8 cellular contexts compared by ENCODE assay signal in the genomic region with DNA sequence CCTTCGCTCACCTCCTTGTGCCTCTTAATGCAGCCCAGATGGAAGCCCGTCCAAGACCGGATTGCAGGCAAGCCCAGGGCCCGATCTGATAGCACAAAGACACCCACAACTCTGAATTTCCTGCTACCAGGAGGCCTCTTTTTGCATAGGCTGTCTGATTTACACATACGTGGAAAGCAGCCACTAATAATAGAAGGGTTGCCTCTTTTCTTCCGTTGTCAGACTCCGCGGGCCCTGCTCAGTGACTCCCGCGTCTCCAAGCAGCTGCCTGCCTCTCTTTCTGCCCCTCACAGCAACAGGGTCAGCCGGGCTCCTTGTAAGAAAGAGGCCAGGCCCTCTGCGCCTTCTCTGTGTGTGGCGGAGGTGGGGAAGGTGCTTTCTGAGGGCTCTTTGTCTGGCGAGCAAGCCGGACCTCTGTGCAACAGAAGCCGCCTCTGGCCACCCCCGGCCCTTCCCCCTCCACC. TPM values are rescaled to one million over a fixed set of nuclear protein-coding genes. Genes with fewer than 3 reads are reported as not detected.
DNase-seq lines count a peak whose midpoint lies in the region; ATAC-seq and TF ChIP-seq lines count a peak whose summit lies in the region.

No MANE protein-coding gene starts in this region.

- no peak overlapping the region for H2BK20ac ChIP-seq in H9 (ENCODE audit: low read depth, low read length, poor library complexity, severe bottlenecking)

- H2BK15ac ChIP-seq in H9 (ENCODE audit: low read depth, low read length) = no peak overlapping the region

- TF ChIP-seq CTCF in H9 (conservative IDR thresholded peaks at IDR 0.05) = no peak
- TF ChIP-seq CTCF in NB4 (IDR thresholded peaks at IDR 0.05; ENCODE audit: low read depth, low read length) = no peak
- TF ChIP-seq CTCF in HFFc6 (IDR thresholded peaks at IDR 0.05) = no peak

- no peak overlapping the region for H3K4me3 ChIP-seq in NB4 (ENCODE audit: low read depth, low read length)

- intact Hi-C loops in sciatic nerve (cut with DNase I) = no loop called here

- WGBS in H9 (ENCODE audit: extremely low coverage, insufficient read length, low lambda C conversion rate) = no CpG with 5 or more reads among the region's 17 CpGs

- H3T11ph ChIP-seq in H9 (ENCODE audit: low read length) = no peak overlapping the region

- no peak overlapping the region for H3K56ac ChIP-seq in H9 (ENCODE audit: insufficient read length, low read depth, low read length)

- no peak overlapping the region for H2BK12ac ChIP-seq in H9 (ENCODE audit: insufficient read length, low read depth, low read length)

- H3K4me1 Mint-ChIP-seq in H9 (peaks cover 57 to 58% of the 10 kb centered on the region in 2 experiments), HFFc6 (ENCODE audit: low read depth) (peaks cover 62% of the 10 kb centered on the region)

- no peaks in the 10 kb centered on the region for H3K9me3 ChIP-seq in H9 (ENCODE audit: control insufficient read depth, low read depth, low read length)

- no peaks in the 10 kb centered on the region for H3K36me3 Mint-ChIP-seq in H9 (ENCODE audit: insufficient read depth in 1 of 3, low read depth in 3 of 3)
- H3K36me3 Mint-ChIP-seq in HFFc6 (ENCODE audit: low read depth) = peaks cover 8% of the 10 kb centered on the region

- no peaks in the 10 kb centered on the region for H4K20me1 ChIP-seq in H9 (ENCODE audit: control insufficient read depth, insufficient read depth, insufficient read length)

- peak overlapping the region; percentile 49 for H3K14ac ChIP-seq in H9 (ENCODE audit: insufficient read depth, low read length)

- H2AFZ ChIP-seq in H9 (ENCODE audit: low read length) = no peak overlapping the region

- no peak overlapping the region for H2AK5ac ChIP-seq in H9 (ENCODE audit: insufficient read length, low read length)

- no peaks in the 10 kb centered on the region for H3K23me2 ChIP-seq in H9 (ENCODE audit: insufficient read length, low read depth, low read length, poor library complexity, severe bottlenecking)

- ATAC-seq in GM18517 (IDR thresholded peaks at IDR 0.05; ENCODE audit: unreplicated experiment) (peak; percentile 55), sciatic nerve (peak; percentile 69)

- no peaks in the 10 kb centered on the region for H3K27me3 ChIP-seq in H9 (ENCODE audit: insufficient read depth, low read length)

- H3K4me3 Mint-ChIP-seq in H9 = no peak overlapping the region
- no peak overlapping the region for H3K4me3 Mint-ChIP-seq in HFFc6

- H3K23ac ChIP-seq in H9 (ENCODE audit: insufficient read length, low read depth, low read length) = no peak overlapping the region

- H2BK120ac ChIP-seq in H9 (ENCODE audit: low read depth, low read length, poor library complexity, severe bottlenecking) = no peak overlapping the region

- H4K91ac ChIP-seq in H9 (ENCODE audit: insufficient read length, low read depth, low read length) = no peak overlapping the region

- H3K4me2 ChIP-seq in H9 (ENCODE audit: insufficient read depth, insufficient read length, low read length) = no peak overlapping the region

- H3K27me3 Mint-ChIP-seq in H9 (ENCODE audit: low read depth) = peaks cover 26% of the 10 kb centered on the region
- H3K27me3 Mint-ChIP-seq in HFFc6 (ENCODE audit: insufficient read depth) = peaks cover 7% of the 10 kb centered on the region

- H3K79me1 ChIP-seq in H9 (ENCODE audit: insufficient read depth, low read depth, low read length, poor library complexity, severe bottlenecking) = no peaks in the 10 kb centered on the region

- no peaks in the 10 kb centered on the region for H3K79me2 ChIP-seq in H9 (ENCODE audit: insufficient read depth, low read length)

- no peak overlapping the region for H3K4ac ChIP-seq in H9 (ENCODE audit: low read depth, low read length)

- no peak overlapping the region for H3K9ac ChIP-seq in H9 (ENCODE audit: extremely low read depth, insufficient read length, low read length)

- no peak for TF ChIP-seq POLR2A in NB4 (IDR thresholded peaks at IDR 0.05; ENCODE audit: extremely low read depth, insufficient read length)

- no peak overlapping the region; a peak in 2 of 7 replicates for H3K27ac Mint-ChIP-seq in H9
- no peak overlapping the region for H3K27ac Mint-ChIP-seq in HFFc6

- no peak overlapping the region for H2BK5ac ChIP-seq in H9 (ENCODE audit: insufficient read length, low read length)

- no peak overlapping the region for H3K27ac ChIP-seq in H9 (ENCODE audit: insufficient read length, low read depth, low read length)

- no peaks in the 10 kb centered on the region; a peak in 2 of 5 replicates for H3K9me3 Mint-ChIP-seq in H9
- no peaks in the 10 kb centered on the region for H3K9me3 Mint-ChIP-seq in HFFc6

- H4K5ac ChIP-seq in H9 (ENCODE audit: insufficient read length, low read depth, low read length) = no peak overlapping the region

- DNase-seq in H9 (peak; percentile 46), NB4 (ENCODE audit: low read depth) (peak; percentile 62), sciatic nerve (ENCODE audit: low spot score) (peak; percentile 64), HFFc6 (no peak), DMS79 (lab: John Stamatoyannopoulos, UW) (no peak)
- peak; percentile 52 for DNase-seq in central memory CD4-positive, alpha-beta T cell
- DNase-seq in activated CD4-positive, CD25-positive, alpha-beta regulatory T cell treated with anti-CD3 and anti-CD28 coated beads, Interleukin-2, amount 50 U/mL, for 72 hours = no peak

- H3K18ac ChIP-seq in H9 (ENCODE audit: insufficient read length, low read depth, low read length) = no peak overlapping the region

- H3K4me1 ChIP-seq in H9 (ENCODE audit: insufficient read depth, low read length) = peaks cover 23% of the 10 kb centered on the region

- no peak overlapping the region for H4K8ac ChIP-seq in H9 (replicated peaks; ENCODE audit: insufficient read length, low read depth, low read length)

RNA-seq across cellular contexts. Expression of gene FLI1, which starts 26.7 kb away (rescaled TPM):
- 0.24 and 0.66 TPM in 2 replicates for total RNA-seq in H9 (2021)
- 46.4 TPM for total RNA-seq in sciatic nerve
- 10 to 100 TPM; 11.0 to 24.2 (median 19.8) TPM for total RNA-seq in HFFc6 (2021; fragmentation: NEBNext Ultra II Directional; extraction: Animal tissue kit (Norgen Biotek cat#: 25700))

Comparison
In these comparisons a context has a peak if more than half of its experiments do, and no peak if none do; other contexts are left out.
1. DNase-seq: peak in H9 (single experiment), NB4 (single experiment), central memory CD4-positive, alpha-beta T cell (single experiment) and sciatic nerve (single experiment); none in HFFc6 (single experiment), activated CD4-positive, CD25-positive, alpha-beta regulatory T cell treated with anti-CD3 and anti-CD28 coated beads, Interleukin-2, amount 50 U/mL, for 72 hours (single experiment) and DMS79 (single experiment).